ENCODE assay signal across 9 cellular contexts in genomic region chr11:1382831-1383607, GRCh38. TPM values are rescaled to one million over a fixed set of nuclear protein-coding genes. Genes with fewer than 3 reads are reported as not detected.
DNase-seq lines count a peak whose midpoint lies in the region; TF ChIP-seq lines count a peak whose summit lies in the region.
"Had no signal": no experiment of that assay in that cellular context is flagged by ENCODE, and none has a peak within 500 bp of the region (broad histone marks: within the 10 kb centered on the region; RNA-seq: fewer than 3 reads in every experiment).

No MANE protein-coding gene starts in this region.

- H3K27ac ChIP-seq in VCaP (peak overlapping the region; percentile 78), skeletal muscle tissue (ENCODE audit: low read depth, low read length) (peak overlapping the region; percentile 36)
- H3K27ac ChIP-seq: epithelial cell of prostate had no signal

- in situ Hi-C loops in HAP-1 (cut with MboI; ENCODE audit: low sequenced_read_pairs) = loop anchor here (10.0 kb wide), 1 partner anchor 48 kb away; no protein-coding TSS in a partner anchor

- H3K4me3 ChIP-seq in HAP-1 = peak overlapping the region; percentile 33
- H3K4me3 ChIP-seq in skeletal muscle tissue (ENCODE audit: low read length in 3 of 3) = peak overlapping the region; percentile 38 to 64 (median 58)

- H3K4me1 ChIP-seq in HAP-1 = peaks cover 3% of the 10 kb centered on the region; the same call in 1 of the 2 replicates
- peaks cover 3 to 4% (median 4%) of the 10 kb centered on the region in 3 donors for H3K4me1 ChIP-seq in skeletal muscle tissue (ENCODE audit: control insufficient read depth in 3 of 3, insufficient read depth in 3 of 3, low read length in 3 of 3)

- DNase-seq in DMS53 treated with DMSO at 0.1 percent for 48 hours (lab: John Stamatoyannopoulos, UW; ENCODE audit: unreplicated experiment) (peak; percentile 69), HAP-1 (ENCODE audit: low spot score in 2 of 2) (peak; percentile 48 to 83), NCI-H146 (lab: John Stamatoyannopoulos, UW) (peak; percentile 73), MCF 10A (ENCODE audit: unreplicated experiment) (peak; percentile 54), iPS-NIHi7 (ENCODE audit: extremely low spot score) (peak; percentile 81), GF-D8 (lab: John Stamatoyannopoulos, UW) (no peak)

- H3K4me1 Mint-ChIP-seq in MCF 10A (ENCODE audit: insufficient read depth, unreplicated experiment) = no peaks in the 10 kb centered on the region

- peaks cover 6% of the 10 kb centered on the region for H3K36me3 Mint-ChIP-seq in MCF 10A (ENCODE audit: insufficient read depth, unreplicated experiment)

- H3K4me3 Mint-ChIP-seq in MCF 10A (ENCODE audit: unreplicated experiment) = peak overlapping the region; percentile 66

- intact Hi-C loops in MCF 10A (cut with micrococcal nuclease) = loop anchor here (10.0 kb wide), 1 partner anchor 78 kb away; the partner anchor contains the start of gene TOLLIP

- H3K27me3 Mint-ChIP-seq in MCF 10A (ENCODE audit: insufficient read depth, unreplicated experiment) = no peaks in the 10 kb centered on the region

- peak; percentile 16; the same call in 1 of the 2 replicates for TF ChIP-seq CTCF in VCaP (conservative IDR thresholded peaks at IDR 0.05)
- TF ChIP-seq CTCF in MCF 10A (IDR thresholded peaks at IDR 0.05; ENCODE audit: unreplicated experiment) = no peak

- peak overlapping the region; percentile 45 to 57 (median 50) for H3K9ac ChIP-seq in skeletal muscle tissue (ENCODE audit: low read depth in 1 of 3, low read length in 3 of 3)

- no peaks in the 10 kb centered on the region; the same call in 1 of the 2 replicates for H3K9me3 ChIP-seq in HAP-1
- peaks cover 0 to 3% (median 0%) of the 10 kb centered on the region in 3 donors for H3K9me3 ChIP-seq in skeletal muscle tissue (ENCODE audit: control insufficient read depth in 3 of 3, low read length in 3 of 3)

- no peaks in the 10 kb centered on the region for H3K36me3 ChIP-seq in HAP-1 (replicated peaks)
- no peaks in the 10 kb centered on the region for H3K36me3 ChIP-seq in skeletal muscle tissue (ENCODE audit: control insufficient read depth in 3 of 3, insufficient read depth in 3 of 3, low read length in 3 of 3)

- H3K9me3 Mint-ChIP-seq in MCF 10A (ENCODE audit: unreplicated experiment) = no peaks in the 10 kb centered on the region

- CTCF ChIA-PET in MCF 10A (lab: Yijun Ruan, JAX) = interaction anchor here (0.7 kb wide), 1 partner anchor 328 kb away, joined by 4 read pairs; no protein-coding TSS in a partner anchor

- H3K27me3 ChIP-seq in HAP-1 (ENCODE audit: low read depth) (no peaks in the 10 kb centered on the region), skeletal muscle tissue (ENCODE audit: control insufficient read depth in 3 of 3, insufficient read depth in 3 of 3, low read length in 3 of 3) (peaks cover 11 to 33% (median 27%) of the 10 kb centered on the region in 3 donors)

- BruUV-seq in MCF 10A (replicated peaks; lab: Mats Ljungman, UMichigan) = no TSS peak

- POLR2A ChIA-PET in MCF 10A (lab: Yijun Ruan, JAX) = interaction anchor here (1.7 kb wide), 1 partner anchor 47 kb away, joined by 5 read pairs; no protein-coding TSS in a partner anchor

- no peak overlapping the region for H3K27ac Mint-ChIP-seq in MCF 10A (ENCODE audit: low read depth, unreplicated experiment)

RNA-seq across cellular contexts. Expression of gene BRSK2, which starts 6.7 kb away (rescaled TPM):
- total RNA-seq in MCF 10A (2022) (0.34 and 0.44 TPM in 2 replicates), skeletal muscle tissue (1.0 TPM)
